In the genomic region with DNA sequence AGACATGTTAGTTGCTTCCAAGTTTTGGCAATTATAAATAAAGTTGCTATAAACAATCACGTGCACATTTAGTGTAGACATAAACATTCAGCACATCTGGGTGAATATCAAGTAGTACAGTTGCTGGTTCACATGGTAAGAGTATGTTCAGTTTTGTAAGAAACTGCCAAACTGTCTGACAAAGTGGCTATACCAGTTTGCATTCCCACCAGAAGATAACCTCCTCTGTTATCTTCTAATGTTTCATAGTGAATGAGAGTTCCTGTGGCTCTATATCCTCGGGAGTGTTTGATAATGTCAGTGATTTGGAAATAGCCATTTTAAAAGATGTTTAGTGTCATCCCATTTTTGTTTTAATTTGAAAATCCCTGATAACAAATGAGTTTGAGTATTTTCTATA, we compare ENCODE assay signal across 9 cellular contexts.
"Had no signal": no experiment of that assay in that cellular context is flagged by ENCODE, and none has a peak within 500 bp of the region (broad histone marks: within the 10 kb centered on the region; RNA-seq: fewer than 3 reads in every experiment).

No MANE protein-coding gene starts in this region.

- H3K27ac ChIP-seq: GM23248 had no signal

- H3K36me3 ChIP-seq: HAP-1 had no signal

- H3K9me3 ChIP-seq: HAP-1 had no signal

- ATAC-seq: GM23338, HCT116 had no signal

- DNase-seq: GM23248, GOT3, H7, H9, HCEC 1CT, HFFc6 had no signal

- H3K4me3 ChIP-seq: GM23248, GM23338, HAP-1 had no signal

- H3K9ac ChIP-seq: GM23248 had no signal

- H3K4me2 ChIP-seq: GM23338 had no signal

- H2AFZ ChIP-seq: GM23248, GM23338 had no signal

- H3K4me1 ChIP-seq: HAP-1 had no signal
